14 cellular contexts compared by ENCODE assay signal in the genomic region with DNA sequence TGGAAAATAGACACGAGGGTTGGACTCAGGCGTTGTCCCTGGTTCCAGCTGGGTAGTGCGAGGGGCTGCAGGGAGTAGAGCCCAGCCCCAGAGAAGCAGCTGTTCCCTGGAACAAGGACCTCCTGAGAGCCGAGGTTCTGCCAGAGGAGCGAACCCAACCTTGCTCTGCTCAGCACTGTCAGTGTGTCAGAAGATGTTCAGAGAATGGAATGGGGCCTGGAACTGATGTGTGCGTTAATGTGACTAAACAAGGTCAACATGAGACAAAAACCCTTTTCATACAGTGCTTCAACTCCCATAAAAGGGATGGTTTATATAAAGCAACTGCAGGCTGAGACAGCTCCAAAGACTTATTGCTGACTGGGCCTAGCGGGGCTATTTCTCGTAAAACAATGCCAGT. TPM values are rescaled to one million over a fixed set of nuclear protein-coding genes. Genes with fewer than 3 reads are reported as not detected.
DNase-seq lines count a peak whose midpoint lies in the region; FAIRE-seq and TF ChIP-seq lines count a peak whose summit lies in the region.
"Had no signal": no experiment of that assay in that cellular context is flagged by ENCODE, and none has a peak within 500 bp of the region (broad histone marks: within the 10 kb centered on the region; RNA-seq: fewer than 3 reads in every experiment).

No MANE protein-coding gene starts in this region.

- peak overlapping the region; percentile 11 for H3K4me2 ChIP-seq in mammary epithelial cell (ENCODE audit: insufficient read depth, low read depth, low read length)
- H3K4me2 ChIP-seq: neural progenitor cell had no signal

- intact Hi-C loops in mammary epithelial cell (cut with micrococcal nuclease): no loop called here
- intact Hi-C loops in kidney (cut with DNase I): no loop called here

- no peak overlapping the region for H3K27ac ChIP-seq in mammary epithelial cell (ENCODE audit: insufficient read depth, low read depth, low read length)
- H3K27ac ChIP-seq in kidney (ENCODE audit: low read depth in 2 of 2, low read length in 2 of 2): no peak overlapping the region
- H3K27ac ChIP-seq: neural progenitor cell had no signal

- WGBS in mammary epithelial cell (ENCODE audit: low coverage, missing lambda C conversion rate): 22% methylated on average over 8 of the region's 8 CpGs

- peaks cover 7% of the 10 kb centered on the region for H3K79me2 ChIP-seq in mammary epithelial cell (ENCODE audit: insufficient read depth, low read length)

- H4K20me1 ChIP-seq in mammary epithelial cell (ENCODE audit: insufficient read depth, low read length): no peaks in the 10 kb centered on the region

- H3K9me3 ChIP-seq in mammary epithelial cell (replicated peaks; ENCODE audit: insufficient read depth, low read length) (no peaks in the 10 kb centered on the region), kidney (ENCODE audit: control insufficient read depth in 1 of 2, low read length in 2 of 2) (no peaks in the 10 kb centered on the region)

- H3K36me3 ChIP-seq in mammary epithelial cell (ENCODE audit: insufficient read depth, low read length): peaks cover 4% of the 10 kb centered on the region
- H3K36me3 ChIP-seq in kidney (ENCODE audit: control insufficient read depth in 1 of 2, insufficient read depth in 2 of 2, low read length in 2 of 2): peaks cover 17 to 25% of the 10 kb centered on the region in 2 donors
- H3K36me3 ChIP-seq: neural progenitor cell had no signal

- peak in 10 of 14 donors; percentile 29 to 75 (median 50) for DNase-seq in C1 segment of cervical spinal cord (lab: John Stamatoyannopoulos, UW)
- peak; percentile 87 for DNase-seq in mammary epithelial cell
- peak; percentile 61 to 74 for DNase-seq in hippocampal formation (lab: John Stamatoyannopoulos, UW)
- DNase-seq in retina: peak; percentile 46
- DNase-seq in EL: no peak
- no peak for DNase-seq in kidney
- DNase-seq in GM13977 (ENCODE audit: low spot score): no peak
- DNase-seq in NCI-H1105 treated with DMSO at 0.1 percent for 48 hours (lab: John Stamatoyannopoulos, UW): no peak
- DNase-seq: activated CD4-positive, alpha-beta T cell treated with anti-CD3 and anti-CD28 coated beads for 4 hours; activated effector memory CD4-positive, alpha-beta T cell treated with anti-CD3 and anti-CD28 coated beads, Interleukin-2, amount 50 U/mL, for 16 hours; dermis blood vessel endothelial cell; stimulated activated CD4-positive, alpha-beta T cell treated with anti-CD3 and anti-CD28 coated beads, Interleukin-2, amount 100 ng/mL, for 24 hours; stimulated activated naive CD8-positive, alpha-beta T cell treated with anti-CD3 and anti-CD28 coated beads, Interleukin-15, amount 100 ng/mL, for 72 hours had no signal

- BruUV-seq in mammary epithelial cell (replicated peaks; lab: Mats Ljungman, UMichigan): no TSS peak

- CTCF ChIA-PET in mammary epithelial cell (lab: Charles Lee; ENCODE audit: low non-redundant PET): interaction anchor here (0.7 kb wide), 1 partner anchor 37 kb away, joined by 4 read pairs; no protein-coding TSS in a partner anchor

- H3K9ac ChIP-seq in mammary epithelial cell (ENCODE audit: insufficient read depth, low read length) (no peak overlapping the region), kidney (ENCODE audit: low read length in 2 of 2) (no peak overlapping the region)
- H3K9ac ChIP-seq: neural progenitor cell had no signal

- H2AFZ ChIP-seq in mammary epithelial cell (ENCODE audit: low read depth, low read length): no peak overlapping the region
- H2AFZ ChIP-seq: neural progenitor cell had no signal

- TF ChIP-seq CTCF in mammary epithelial cell (conservative IDR thresholded peaks at IDR 0.05 in 1 of 2, IDR thresholded peaks at IDR 0.05 in 1 of 2; ENCODE audit: extremely low read depth in 1 of 2, insufficient read depth in 1 of 2, low read depth in 1 of 2, low read length in 2 of 2): no peak
- no peak for TF ChIP-seq CTCF in kidney (IDR thresholded peaks at IDR 0.05; ENCODE audit: borderline replicate concordance, extremely low read depth, insufficient read depth)
- TF ChIP-seq CTCF in GM13977 (IDR thresholded peaks at IDR 0.05; ENCODE audit: extremely low read depth, insufficient read depth, missing control alignments): no peak

- no peaks in the 10 kb centered on the region for H3K27me3 ChIP-seq in mammary epithelial cell (ENCODE audit: insufficient read depth, low read length)
- H3K27me3 ChIP-seq: neural progenitor cell had no signal

- no peak for FAIRE-seq in kidney (lab: Jason Lieb, UNC)

- in situ Hi-C loops in mammary epithelial cell (cut with MboI; ENCODE audit: low sequenced_read_pairs in 2 of 2) (no loop called here), GM13977 (cut with MboI; ENCODE audit: low pct_unique_long_range_greater_than_20kb, low sequenced_read_pairs, unreplicated experiment) (no loop called here)

- dilution Hi-C loops in mammary epithelial cell (cut with HindIII; ENCODE audit: low sequenced_read_pairs): no loop called here

- peaks cover 67% of the 10 kb centered on the region for H3K4me1 ChIP-seq in mammary epithelial cell (ENCODE audit: insufficient read depth, low read length)
- peaks cover 0 to 15% of the 10 kb centered on the region in 2 donors for H3K4me1 ChIP-seq in kidney (ENCODE audit: control insufficient read depth in 1 of 2, insufficient read depth in 1 of 2, low read depth in 1 of 2, low read length in 2 of 2)
- H3K4me1 ChIP-seq: neural progenitor cell had no signal

- H3K4me3 ChIP-seq in mammary epithelial cell (replicated peaks in 1 of 3; ENCODE audit: insufficient read depth in 1 of 3, low read depth in 2 of 3, low read length in 3 of 3) (peak overlapping the region in 1 of 3 experiments; percentile 23), kidney (ENCODE audit: low read length in 2 of 2) (no peak overlapping the region)
- H3K4me3 ChIP-seq: neural progenitor cell had no signal

RNA-seq across cellular contexts. Expression of gene HACD2, which starts 35.5 kb away (rescaled TPM):
- total RNA-seq in mammary epithelial cell (100 to 1,000 TPM in 1 of 2 donors, 10 to 100 TPM in 1; 98.5 to 199 TPM), kidney (25.4 TPM)
- polyA plus RNA-seq in mammary epithelial cell (74.9 TPM), kidney (ENCODE audit: insufficient read depth, low read depth, low replicate concordance) (13.1 TPM)
- 48.9 TPM for polyA minus RNA-seq in mammary epithelial cell

Comparison
In these comparisons a context has a peak if more than half of its experiments do, and no peak if none do; other contexts are left out.
1. DNase-seq: peak in C1 segment of cervical spinal cord (10 of 14), mammary epithelial cell (single experiment), hippocampal formation (2 of 2) and retina (single experiment); none in EL (single experiment), kidney (single experiment), GM13977 (single experiment) and NCI-H1105 treated with DMSO at 0.1 percent for 48 hours (single experiment).